17 cellular contexts compared by ENCODE assay signal in the genomic region with DNA sequence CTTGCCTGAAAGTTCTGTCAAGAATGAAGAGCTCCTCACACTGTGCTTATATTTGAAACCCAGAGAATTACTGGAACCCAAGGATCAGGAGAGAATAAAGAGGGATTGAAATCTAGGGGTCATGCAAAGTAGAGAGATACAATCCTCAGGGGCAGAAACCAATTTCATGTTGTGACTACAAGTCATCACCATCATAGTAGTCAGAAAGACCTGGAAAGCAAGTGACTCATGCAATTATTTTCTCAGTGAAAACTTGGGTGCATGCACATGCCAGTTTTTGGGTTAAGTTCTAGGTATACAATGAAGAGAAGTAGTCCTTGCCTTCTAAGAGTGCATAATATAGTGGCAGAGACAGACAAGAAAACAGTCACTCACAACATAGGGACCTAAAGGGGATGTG.
DNase-seq lines count a peak whose midpoint lies in the region; ATAC-seq, FAIRE-seq and TF ChIP-seq lines count a peak whose summit lies in the region.
"Had no signal": no experiment of that assay in that cellular context is flagged by ENCODE, and none has a peak within 500 bp of the region (broad histone marks: within the 10 kb centered on the region; RNA-seq: fewer than 3 reads in every experiment).

No MANE protein-coding gene starts in this region.

- no peak for TF ChIP-seq CTCF in A549 (IDR thresholded peaks at IDR 0.05)
- no peak for TF ChIP-seq CTCF in bronchial epithelial cell (IDR thresholded peaks at IDR 0.05; ENCODE audit: insufficient read depth, low read length, severe bottlenecking)
- no peak for TF ChIP-seq CTCF in osteoblast (IDR thresholded peaks at IDR 0.05; ENCODE audit: extremely low read depth, low read depth, low read length)
- no peak for TF ChIP-seq CTCF in body of pancreas (IDR thresholded peaks at IDR 0.05)

- ATAC-seq in A549 (no peak), body of pancreas (no peak), HG03457 (IDR thresholded peaks at IDR 0.05; ENCODE audit: unreplicated experiment) (no peak)
- ATAC-seq: CD8-positive, alpha-beta T cell; GM12878 had no signal

- H3K4me1 ChIP-seq in A549 (peaks cover 2% of the 10 kb centered on the region; the same call in 1 of the 3 replicates), osteoblast (ENCODE audit: insufficient read depth, low read length) (no peaks in the 10 kb centered on the region), body of pancreas (peaks cover 6% of the 10 kb centered on the region)
- H3K4me1 ChIP-seq: BLaER1 treated with 17β-estradiol and CSF1 and Interleukin-3, amounts not matched to agents 10 nM and 100 nM had no signal

- H2AFZ ChIP-seq in osteoblast (ENCODE audit: low read length), result no peak overlapping the region

- H3K27ac ChIP-seq in A549 (no peak overlapping the region), osteoblast (ENCODE audit: low read depth, low read length) (no peak overlapping the region), body of pancreas (no peak overlapping the region)
- H3K27ac ChIP-seq: BLaER1 treated with 17β-estradiol and CSF1 and Interleukin-3, amounts not matched to agents 10 nM and 100 nM; HL-60 had no signal

- H3K4me2 ChIP-seq in A549 (no peak overlapping the region), osteoblast (ENCODE audit: insufficient read depth, low read length) (no peak overlapping the region)
- H3K4me2 ChIP-seq: BLaER1 treated with 17β-estradiol and CSF1 and Interleukin-3, amounts not matched to agents 10 nM and 100 nM had no signal

- FAIRE-seq in A549 (lab: Jason Lieb, UNC), result no peak
- FAIRE-seq in H54 (lab: Jason Lieb, UNC), result peak; percentile 78
- FAIRE-seq in bronchial epithelial cell (lab: Jason Lieb, UNC), result no peak
- FAIRE-seq: GM12878, H1 had no signal

- no peak for TF ChIP-seq EP300 in A549 (IDR thresholded peaks at IDR 0.05)

- DNase-seq in A549 (ENCODE audit: low read depth in 1 of 2, low spot score in 1 of 2), result no peak
- no peak for DNase-seq in H54 (ENCODE audit: insufficient read length, low spot score)
- DNase-seq in bronchial epithelial cell (ENCODE audit: low read depth), result peak; percentile 10
- DNase-seq in osteoblast (ENCODE audit: insufficient read length, low spot score, missing footprints), result peak; percentile 42
- no peak for DNase-seq in body of pancreas
- DNase-seq in NCI-H524 treated with DMSO at 0.1 percent for 48 hours (lab: John Stamatoyannopoulos, UW), result no peak
- DNase-seq: 8988T; Calu3; CD8-positive, alpha-beta T cell; DMS79 treated with DMSO at 0.1 percent for 48 hours; EL had no signal

- H3K4me3 ChIP-seq in A549 (no peak overlapping the region), bronchial epithelial cell (ENCODE audit: low read depth, low read length) (no peak overlapping the region), osteoblast (ENCODE audit: insufficient read depth, low read length) (no peak overlapping the region), body of pancreas (no peak overlapping the region)
- H3K4me3 ChIP-seq: BLaER1 treated with 17β-estradiol and CSF1 and Interleukin-3, amounts not matched to agents 10 nM and 100 nM; GM12878; HAP-1 had no signal

- H3K36me3 ChIP-seq in bronchial epithelial cell (ENCODE audit: control insufficient read depth, insufficient read depth, low read length) (no peaks in the 10 kb centered on the region), osteoblast (ENCODE audit: insufficient read depth, low read length) (no peaks in the 10 kb centered on the region), body of pancreas (replicated peaks in 1 of 2; ENCODE audit: insufficient read depth in 1 of 2, low read depth in 2 of 2) (no peaks in the 10 kb centered on the region)
- H3K36me3 ChIP-seq: BLaER1 treated with 17β-estradiol and CSF1 and Interleukin-3, amounts not matched to agents 10 nM and 100 nM; HAP-1 had no signal

- intact Hi-C loops in body of pancreas (cut with DNase I), result no loop called here

- no peaks in the 10 kb centered on the region for H4K20me1 ChIP-seq in osteoblast (ENCODE audit: insufficient read depth, low read length)
- H4K20me1 ChIP-seq: BLaER1 treated with 17β-estradiol and CSF1 and Interleukin-3, amounts not matched to agents 10 nM and 100 nM had no signal

- no peak for TF ChIP-seq POLR2A in A549 (IDR thresholded peaks at IDR 0.05; ENCODE audit: low read length)
- TF ChIP-seq POLR2A in H54 (IDR thresholded peaks at IDR 0.05; ENCODE audit: low read depth, low read length), result no peak
- TF ChIP-seq POLR2A in body of pancreas (IDR thresholded peaks at IDR 0.05), result no peak

- POLR2A ChIA-PET in A549 (lab: Yijun Ruan, JAX), result interaction anchor here (0.6 kb wide), 1 partner anchor 854 kb away, joined by 4 read pairs; no protein-coding TSS in a partner anchor

- H3K79me2 ChIP-seq in osteoblast (ENCODE audit: insufficient read depth, low read length), result no peaks in the 10 kb centered on the region

- H3K27me3 ChIP-seq in bronchial epithelial cell (ENCODE audit: control insufficient read depth, insufficient read depth, low read length) (no peaks in the 10 kb centered on the region), osteoblast (ENCODE audit: insufficient read depth, low read length) (no peaks in the 10 kb centered on the region), body of pancreas (no peaks in the 10 kb centered on the region)
- H3K27me3 ChIP-seq: BLaER1 treated with 17β-estradiol and CSF1 and Interleukin-3, amounts not matched to agents 10 nM and 100 nM had no signal

- CTCF ChIA-PET in A549 (lab: Yijun Ruan, JAX), result interaction anchor here (1.0 kb wide), 1 partner anchor 17 kb away, joined by 3 read pairs; no protein-coding TSS in a partner anchor

- no peak for TF ChIP-seq RAD21 in A549 (conservative IDR thresholded peaks at IDR 0.05 in 1 of 2, IDR thresholded peaks at IDR 0.05 in 1 of 2)

- H3K9me3 ChIP-seq in A549 (no peaks in the 10 kb centered on the region), osteoblast (ENCODE audit: low read depth, low read length) (no peaks in the 10 kb centered on the region), body of pancreas (no peaks in the 10 kb centered on the region)
- H3K9me3 ChIP-seq: HAP-1 had no signal

TF ChIP-seq in A549, 52 proteins besides CTCF, POLR2A, EP300 and RAD21:
- TF ChIP-seq FOSL2 (IDR thresholded peaks at IDR 0.05) (no peak), FOSL2 (CRISPR knock-in tag; IDR thresholded peaks at IDR 0.05) (0 out of 2 replicates have a peak, but pooled peaks have one; percentile 24), KDM5A (IDR thresholded peaks at IDR 0.05) (no peak)
TF ChIP-seq in A549: peak in this region for 1.

Comparison
In these comparisons a context has a peak if more than half of its experiments do, and no peak if none do; other contexts are left out.
1. DNase-seq: peak in bronchial epithelial cell (single experiment) and osteoblast (single experiment); none in A549 (0 of 2), H54 (single experiment), body of pancreas (0 of 4) and NCI-H524 treated with DMSO at 0.1 percent for 48 hours (single experiment).